ENCODE assay signal across 1 cellular context in genomic region chr6:41728073-41728936, GRCh38.
TF ChIP-seq lines count a peak whose summit lies in the region.

No MANE protein-coding gene starts in this region.

TF ChIP-seq in HepG2, 621 proteins besides CTCF, POLR2A, EP300 and RAD21 (continued from another document and continues in another):
- TF ChIP-seq KAT7 (CRISPR knock-in tag; IDR thresholded peaks at IDR 0.05; ENCODE audit: borderline replicate concordance) = no peak
- TF ChIP-seq ZNF775 (CRISPR knock-in tag; IDR thresholded peaks at IDR 0.05; ENCODE audit: borderline replicate concordance) = 0 out of 2 replicates have a peak, but pooled peaks have one; percentile 76
- no peak for TF ChIP-seq CSRNP2 (CRISPR knock-in tag; conservative IDR thresholded peaks at IDR 0.05; ENCODE audit: low read depth)
- no peak for TF ChIP-seq ISX (CRISPR knock-in tag; conservative IDR thresholded peaks at IDR 0.05)
- no peak for TF ChIP-seq GABPB1 (CRISPR knock-in tag; IDR thresholded peaks at IDR 0.05)
- no peak for TF ChIP-seq FOXP1 (IDR thresholded peaks at IDR 0.05)
- TF ChIP-seq FOXP1 (CRISPR knock-in tag; IDR thresholded peaks at IDR 0.05) = peak; percentile 56; the same call in 1 of the 2 replicates
- TF ChIP-seq ZSCAN29 (CRISPR knock-in tag; conservative IDR thresholded peaks at IDR 0.05) = no peak
- TF ChIP-seq CCDC6 (CRISPR knock-in tag; IDR thresholded peaks at IDR 0.05) = no peak
- TF ChIP-seq DMTF1 (CRISPR knock-in tag; IDR thresholded peaks at IDR 0.05) = peak; percentile 55; the same call in 1 of the 2 replicates
- TF ChIP-seq CENPBD1 (CRISPR knock-in tag; IDR thresholded peaks at IDR 0.05; ENCODE audit: borderline replicate concordance, low read depth) = no peak
- TF ChIP-seq ZNF441 (CRISPR knock-in tag; IDR thresholded peaks at IDR 0.05; ENCODE audit: borderline replicate concordance) = 0 out of 2 replicates have a peak, but pooled peaks have one; percentile 22
- TF ChIP-seq ZNF576 (CRISPR knock-in tag; IDR thresholded peaks at IDR 0.05) = no peak
- TF ChIP-seq KDM5B (CRISPR knock-in tag; IDR thresholded peaks at IDR 0.05; ENCODE audit: borderline replicate concordance) = no peak
- no peak for TF ChIP-seq ZNF710 (CRISPR knock-in tag; IDR thresholded peaks at IDR 0.05; ENCODE audit: borderline replicate concordance)
- TF ChIP-seq ZNF503 (CRISPR knock-in tag; IDR thresholded peaks at IDR 0.05) = no peak
- no peak for TF ChIP-seq DBP (CRISPR knock-in tag; IDR thresholded peaks at IDR 0.05; ENCODE audit: not compliant biosample characterization)
- TF ChIP-seq SMC3 (IDR thresholded peaks at IDR 0.05; ENCODE audit: low read length) = no peak
- TF ChIP-seq ZNF512 (CRISPR knock-in tag; IDR thresholded peaks at IDR 0.05) = no peak
- TF ChIP-seq SYNCRIP (IDR thresholded peaks at IDR 0.05; ENCODE audit: insufficient read depth, low read depth, low read length) = no peak
- no peak for TF ChIP-seq ZNF235 (CRISPR knock-in tag; IDR thresholded peaks at IDR 0.05; ENCODE audit: borderline replicate concordance)
- no peak for TF ChIP-seq NFATC3 (CRISPR knock-in tag; IDR thresholded peaks at IDR 0.05)
- 0 out of 2 replicates have a peak, but pooled peaks have one; percentile 23 for TF ChIP-seq RXRB (CRISPR knock-in tag; IDR thresholded peaks at IDR 0.05; ENCODE audit: borderline replicate concordance)
- TF ChIP-seq SKIL (CRISPR knock-in tag; IDR thresholded peaks at IDR 0.05; ENCODE audit: borderline replicate concordance) = peak; percentile 54
- TF ChIP-seq ZIK1 (CRISPR knock-in tag; IDR thresholded peaks at IDR 0.05; ENCODE audit: borderline replicate concordance, low read depth) = no peak
- TF ChIP-seq SP1 (IDR thresholded peaks at IDR 0.05) = no peak
- TF ChIP-seq SP1 (CRISPR knock-in tag; IDR thresholded peaks at IDR 0.05) = no peak
- no peak; the same call in 1 of the 2 replicates for TF ChIP-seq ZBTB10 (CRISPR knock-in tag; IDR thresholded peaks at IDR 0.05; ENCODE audit: borderline replicate concordance)
- no peak for TF ChIP-seq TAF1 (CRISPR knock-in tag; IDR thresholded peaks at IDR 0.05)
- no peak for TF ChIP-seq RFX3 (CRISPR knock-in tag; IDR thresholded peaks at IDR 0.05)
- TF ChIP-seq ZNF280B (CRISPR knock-in tag; IDR thresholded peaks at IDR 0.05; ENCODE audit: borderline replicate concordance) = no peak
- TF ChIP-seq PAXIP1 (CRISPR knock-in tag; conservative IDR thresholded peaks at IDR 0.05) = peak; percentile 83
- TF ChIP-seq JDP2 (CRISPR knock-in tag; IDR thresholded peaks at IDR 0.05; ENCODE audit: borderline replicate concordance) = no peak
- TF ChIP-seq ATF1 (CRISPR knock-in tag; IDR thresholded peaks at IDR 0.05) = no peak
- TF ChIP-seq KDM5A (IDR thresholded peaks at IDR 0.05; ENCODE audit: borderline replicate concordance, low read length) = no peak
- no peak for TF ChIP-seq ZNF567 (CRISPR knock-in tag; IDR thresholded peaks at IDR 0.05; ENCODE audit: borderline replicate concordance)
- TF ChIP-seq POLR2AphosphoS5 (IDR thresholded peaks at IDR 0.05; ENCODE audit: low read depth, low read length) = no peak
